In genomic region chr10:24642921-24643678, GRCh38 we compare ENCODE assay signal across 8 cellular contexts.
DNase-seq lines count a peak whose midpoint lies in the region; ATAC-seq and TF ChIP-seq lines count a peak whose summit lies in the region.

No MANE protein-coding gene starts in this region.

- H3K4me3 ChIP-seq in AG09309 (ENCODE audit: control insufficient read depth, low read depth, low read length) (no peak overlapping the region), epithelial cell of proximal tubule (ENCODE audit: low read depth, low read length) (no peak overlapping the region)
- no peak overlapping the region for H3K4me3 ChIP-seq in naive thymus-derived CD4-positive, alpha-beta T cell (ENCODE audit: low read length)

- no peaks in the 10 kb centered on the region for H3K9me3 Mint-ChIP-seq in naive thymus-derived CD4-positive, alpha-beta T cell
- no peaks in the 10 kb centered on the region for H3K9me3 Mint-ChIP-seq in activated T-helper 1 cell treated with anti-CD3 and anti-CD28 coated beads, Interleukin-12 subunit alpha, Interleukin-12 subunit beta, Interleukin-2, Interleukin-4 antibody, amounts not matched to agents 30 ng/mL and 10 ng/mL and 1 ng/mL, durations not matched to agents 14 hours and 24 hours and 36 hours

- H3K36me3 ChIP-seq in naive thymus-derived CD4-positive, alpha-beta T cell (ENCODE audit: control insufficient read depth in 2 of 3, insufficient read depth in 3 of 3, low read length in 3 of 3) = no peaks in the 10 kb centered on the region

- peak; percentile 70 for TF ChIP-seq CTCF in AG09309 (IDR thresholded peaks at IDR 0.05; ENCODE audit: control insufficient read depth, insufficient read depth, low read depth, low read length, missing control alignments)
- TF ChIP-seq CTCF in GM13976 (IDR thresholded peaks at IDR 0.05; ENCODE audit: borderline replicate concordance, control extremely low read depth, extremely low read depth, insufficient read depth, missing control alignments) = peak; percentile 66
- peak; percentile 74 for TF ChIP-seq CTCF in epithelial cell of proximal tubule (conservative IDR thresholded peaks at IDR 0.05; ENCODE audit: low read depth, low read length)

- no peaks in the 10 kb centered on the region for H3K9me3 ChIP-seq in naive thymus-derived CD4-positive, alpha-beta T cell (ENCODE audit: control insufficient read depth in 2 of 3, low read length in 3 of 3)

- CTCF ChIA-PET in naive thymus-derived CD4-positive, alpha-beta T cell (lab: Charles Lee) = interaction anchor here (0.6 to 2.1 kb wide), 16 partner anchors 10 to 442 kb away, joined by 3 to 12 read pairs (median 4); no protein-coding TSS in a partner anchor

- no peak overlapping the region for H3K27ac Mint-ChIP-seq in naive thymus-derived CD4-positive, alpha-beta T cell
- H3K27ac Mint-ChIP-seq in activated T-helper 1 cell treated with anti-CD3 and anti-CD28 coated beads, Interleukin-12 subunit alpha, Interleukin-12 subunit beta, Interleukin-2, Interleukin-4 antibody, amounts not matched to agents 30 ng/mL and 10 ng/mL and 1 ng/mL, durations not matched to agents 14 hours and 24 hours and 36 hours = no peak overlapping the region

- DNase-seq in AG09309 (ENCODE audit: low read depth) (peak; percentile 67), GM13976 (ENCODE audit: low spot score) (peak; percentile 58), NAMALWA (ENCODE audit: low spot score) (peak; percentile 58), SK-N-DZ (ENCODE audit: low spot score) (peak; percentile 42), epithelial cell of proximal tubule (ENCODE audit: low read depth) (peak; percentile 56)
- DNase-seq in naive thymus-derived CD4-positive, alpha-beta T cell = peak in 7 of 9 donors; percentile 24 to 64 (median 58)
- no peak for DNase-seq in activated T-helper 1 cell treated with anti-CD3 and anti-CD28 coated beads, Interleukin-12 subunit alpha, Interleukin-12 subunit beta, Interleukin-2, Interleukin-4 antibody, amounts not matched to agents 30 ng/mL and 10 ng/mL and 1 ng/mL, durations not matched to agents 14 hours and 24 hours and 36 hours (ENCODE audit: low spot score)

- H3K27me3 ChIP-seq in naive thymus-derived CD4-positive, alpha-beta T cell (ENCODE audit: control insufficient read depth in 2 of 2, insufficient read depth in 2 of 2, low read length in 2 of 2) = no peaks in the 10 kb centered on the region

- H3K27ac ChIP-seq in naive thymus-derived CD4-positive, alpha-beta T cell (ENCODE audit: low read depth, low read length) = no peak overlapping the region

- H3K4me1 ChIP-seq in naive thymus-derived CD4-positive, alpha-beta T cell (ENCODE audit: control insufficient read depth in 2 of 2, insufficient read depth in 2 of 2, low read length in 2 of 2) = no peaks in the 10 kb centered on the region

- in situ Hi-C loops in GM13976 (cut with MboI; ENCODE audit: low sequenced_read_pairs, unreplicated experiment) = loop anchor here (10.0 kb wide), 1 partner anchor 432 kb away; no protein-coding TSS in a partner anchor

- peaks cover 0 to 2% (median 0%) of the 10 kb centered on the region in 7 donors for H3K4me1 Mint-ChIP-seq in naive thymus-derived CD4-positive, alpha-beta T cell
- H3K4me1 Mint-ChIP-seq in activated T-helper 1 cell treated with anti-CD3 and anti-CD28 coated beads, Interleukin-12 subunit alpha, Interleukin-12 subunit beta, Interleukin-2, Interleukin-4 antibody, amounts not matched to agents 30 ng/mL and 10 ng/mL and 1 ng/mL, durations not matched to agents 14 hours and 24 hours and 36 hours (ENCODE audit: low read depth) = no peaks in the 10 kb centered on the region

- POLR2A ChIA-PET in naive thymus-derived CD4-positive, alpha-beta T cell (lab: Charles Lee) = interaction anchor here (1.1 kb wide), 1 partner anchor 245 kb away, joined by 4 read pairs; no protein-coding TSS in a partner anchor

- H3K36me3 Mint-ChIP-seq in naive thymus-derived CD4-positive, alpha-beta T cell = peaks cover 0 to 2% (median 0%) of the 10 kb centered on the region in 5 donors
- no peaks in the 10 kb centered on the region for H3K36me3 Mint-ChIP-seq in activated T-helper 1 cell treated with anti-CD3 and anti-CD28 coated beads, Interleukin-12 subunit alpha, Interleukin-12 subunit beta, Interleukin-2, Interleukin-4 antibody, amounts not matched to agents 30 ng/mL and 10 ng/mL and 1 ng/mL, durations not matched to agents 14 hours and 24 hours and 36 hours (ENCODE audit: low read depth)

- intact Hi-C loops in naive thymus-derived CD4-positive, alpha-beta T cell (cut with micrococcal nuclease) = loop anchor here (1.0 to 10.0 kb wide), 10 partner anchors 64 to 584 kb away; partner anchors contain the start of genes ENKUR (in 2 of the 2), PRTFDC1 (in 2 of the 2) and THNSL1 (in 2 of the 2)
- intact Hi-C loops in activated T-helper 1 cell treated with anti-CD3 and anti-CD28 coated beads, Interleukin-12 subunit alpha, Interleukin-12 subunit beta, Interleukin-2, Interleukin-4 antibody, amounts not matched to agents 30 ng/mL and 10 ng/mL and 1 ng/mL, durations not matched to agents 14 hours and 24 hours and 36 hours (cut with micrococcal nuclease) = loop anchor here (1.0 to 10.0 kb wide), 7 partner anchors 81 to 584 kb away; partner anchors contain the start of gene PRTFDC1

- ATAC-seq in HG02642 (IDR thresholded peaks at IDR 0.05; ENCODE audit: poor library complexity, unreplicated experiment) = peak; percentile 82
- peak; percentile 93 for ATAC-seq in naive thymus-derived CD4-positive, alpha-beta T cell

- no peak overlapping the region for H3K4me3 Mint-ChIP-seq in naive thymus-derived CD4-positive, alpha-beta T cell
- no peak overlapping the region for H3K4me3 Mint-ChIP-seq in activated T-helper 1 cell treated with anti-CD3 and anti-CD28 coated beads, Interleukin-12 subunit alpha, Interleukin-12 subunit beta, Interleukin-2, Interleukin-4 antibody, amounts not matched to agents 30 ng/mL and 10 ng/mL and 1 ng/mL, durations not matched to agents 14 hours and 24 hours and 36 hours

- H3K27me3 Mint-ChIP-seq in naive thymus-derived CD4-positive, alpha-beta T cell = no peaks in the 10 kb centered on the region
- H3K27me3 Mint-ChIP-seq in activated T-helper 1 cell treated with anti-CD3 and anti-CD28 coated beads, Interleukin-12 subunit alpha, Interleukin-12 subunit beta, Interleukin-2, Interleukin-4 antibody, amounts not matched to agents 30 ng/mL and 10 ng/mL and 1 ng/mL, durations not matched to agents 14 hours and 24 hours and 36 hours (ENCODE audit: insufficient read depth) = no peaks in the 10 kb centered on the region
